In genomic region chr20:5807431-5807830, GRCh38 we compare ENCODE assay signal across 1 cellular context.
TF ChIP-seq lines count a peak whose summit lies in the region.

No MANE protein-coding gene starts in this region.

TF ChIP-seq in HepG2, 621 proteins besides CTCF, POLR2A, EP300 and RAD21 (continued from another document):
- TF ChIP-seq ZNF784 (CRISPR knock-in tag; IDR thresholded peaks at IDR 0.05; ENCODE audit: borderline replicate concordance) (no peak), NFIB (CRISPR knock-in tag; IDR thresholded peaks at IDR 0.05; ENCODE audit: borderline replicate concordance) (no peak), IRF9 (CRISPR knock-in tag; IDR thresholded peaks at IDR 0.05; ENCODE audit: borderline replicate concordance) (no peak), ZNF550 (CRISPR knock-in tag; IDR thresholded peaks at IDR 0.05; ENCODE audit: borderline replicate concordance) (no peak), SRSF9 (IDR thresholded peaks at IDR 0.05; ENCODE audit: borderline replicate concordance, insufficient read depth, low read depth, low read length, poor library complexity, severe bottlenecking) (peak; percentile 6)
- TF ChIP-seq, protein P1, sequence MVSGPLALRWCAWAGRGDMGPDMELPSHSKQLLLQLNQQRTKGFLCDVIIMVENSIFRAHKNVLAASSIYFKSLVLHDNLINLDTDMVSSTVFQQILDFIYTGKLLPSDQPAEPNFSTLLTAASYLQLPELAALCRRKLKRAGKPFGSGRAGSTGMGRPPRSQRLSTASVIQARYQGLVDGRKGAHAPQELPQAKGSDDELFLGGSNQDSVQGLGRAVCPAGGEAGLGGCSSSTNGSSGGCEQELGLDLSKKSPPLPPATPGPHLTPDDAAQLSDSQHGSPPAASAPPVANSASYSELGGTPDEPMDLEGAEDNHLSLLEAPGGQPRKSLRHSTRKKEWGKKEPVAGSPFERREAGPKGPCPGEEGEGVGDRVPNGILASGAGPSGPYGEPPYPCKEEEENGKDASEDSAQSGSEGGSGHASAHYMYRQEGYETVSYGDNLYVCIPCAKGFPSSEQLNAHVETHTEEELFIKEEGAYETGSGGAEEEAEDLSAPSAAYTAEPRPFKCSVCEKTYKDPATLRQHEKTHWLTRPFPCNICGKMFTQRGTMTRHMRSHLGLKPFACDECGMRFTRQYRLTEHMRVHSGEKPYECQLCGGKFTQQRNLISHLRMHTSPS (CRISPR knock-in tag; IDR thresholded peaks at IDR 0.05; ENCODE audit: low read depth) = no peak
- TF ChIP-seq, protein P2, sequence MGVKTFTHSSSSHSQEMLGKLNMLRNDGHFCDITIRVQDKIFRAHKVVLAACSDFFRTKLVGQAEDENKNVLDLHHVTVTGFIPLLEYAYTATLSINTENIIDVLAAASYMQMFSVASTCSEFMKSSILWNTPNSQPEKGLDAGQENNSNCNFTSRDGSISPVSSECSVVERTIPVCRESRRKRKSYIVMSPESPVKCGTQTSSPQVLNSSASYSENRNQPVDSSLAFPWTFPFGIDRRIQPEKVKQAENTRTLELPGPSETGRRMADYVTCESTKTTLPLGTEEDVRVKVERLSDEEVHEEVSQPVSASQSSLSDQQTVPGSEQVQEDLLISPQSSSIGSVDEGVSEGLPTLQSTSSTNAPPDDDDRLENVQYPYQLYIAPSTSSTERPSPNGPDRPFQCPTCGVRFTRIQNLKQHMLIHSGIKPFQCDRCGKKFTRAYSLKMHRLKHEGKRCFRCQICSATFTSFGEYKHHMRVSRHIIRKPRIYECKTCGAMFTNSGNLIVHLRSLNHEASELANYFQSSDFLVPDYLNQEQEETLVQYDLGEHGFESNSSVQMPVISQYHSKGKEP (CRISPR knock-in tag; IDR thresholded peaks at IDR 0.05) = no peak
